1 cellular context compared by ENCODE assay signal in the genomic region with DNA sequence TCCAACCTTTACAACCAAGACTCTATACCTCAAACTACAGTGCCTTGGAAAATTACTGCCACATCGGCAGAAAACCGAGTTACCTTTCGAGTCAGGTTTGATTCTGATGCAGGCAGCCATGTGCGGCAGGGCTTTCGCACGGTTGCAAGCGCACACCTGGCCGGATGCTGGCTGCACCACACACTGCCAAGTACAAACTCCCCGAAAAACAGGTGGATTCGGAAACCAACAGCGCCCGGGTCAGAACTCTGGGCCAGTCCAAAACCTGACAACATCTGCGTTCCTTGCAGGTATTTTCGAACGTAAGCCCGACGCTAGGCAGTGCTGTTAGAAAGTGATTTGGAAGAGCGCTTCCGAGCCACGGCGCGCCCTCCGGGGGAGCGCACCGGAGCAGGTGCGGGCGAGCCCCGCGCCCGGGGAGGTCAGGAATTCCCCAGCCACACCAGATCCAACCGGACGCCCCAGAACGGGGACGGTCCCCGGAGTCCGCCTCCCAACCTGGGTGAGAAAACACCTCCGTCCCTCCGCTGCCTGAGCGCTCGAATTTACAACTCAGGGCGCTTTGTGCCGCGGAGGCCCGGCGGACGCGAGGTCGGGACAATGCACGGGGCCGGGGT.
TF ChIP-seq lines count a peak whose summit lies in the region.

No MANE protein-coding gene starts in this region.

TF ChIP-seq in WTC11, 78 proteins besides CTCF, POLR2A, EP300 and RAD21 (continued from another document and continues in another):
- TF ChIP-seq, protein P1, sequence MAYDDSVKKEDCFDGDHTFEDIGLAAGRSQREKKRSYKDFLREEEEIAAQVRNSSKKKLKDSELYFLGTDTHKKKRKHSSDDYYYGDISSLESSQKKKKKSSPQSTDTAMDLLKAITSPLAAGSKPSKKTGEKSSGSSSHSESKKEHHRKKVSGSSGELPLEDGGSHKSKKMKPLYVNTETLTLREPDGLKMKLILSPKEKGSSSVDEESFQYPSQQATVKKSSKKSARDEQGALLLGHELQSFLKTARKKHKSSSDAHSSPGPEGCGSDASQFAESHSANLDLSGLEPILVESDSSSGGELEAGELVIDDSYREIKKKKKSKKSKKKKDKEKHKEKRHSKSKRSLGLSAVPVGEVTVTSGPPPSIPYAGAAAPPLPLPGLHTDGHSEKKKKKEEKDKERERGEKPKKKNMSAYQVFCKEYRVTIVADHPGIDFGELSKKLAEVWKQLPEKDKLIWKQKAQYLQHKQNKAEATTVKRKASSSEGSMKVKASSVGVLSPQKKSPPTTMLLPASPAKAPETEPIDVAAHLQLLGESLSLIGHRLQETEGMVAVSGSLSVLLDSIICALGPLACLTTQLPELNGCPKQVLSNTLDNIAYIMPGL (CRISPR knock-in tag; IDR thresholded peaks at IDR 0.05), result no peak
- TF ChIP-seq, protein P2, sequence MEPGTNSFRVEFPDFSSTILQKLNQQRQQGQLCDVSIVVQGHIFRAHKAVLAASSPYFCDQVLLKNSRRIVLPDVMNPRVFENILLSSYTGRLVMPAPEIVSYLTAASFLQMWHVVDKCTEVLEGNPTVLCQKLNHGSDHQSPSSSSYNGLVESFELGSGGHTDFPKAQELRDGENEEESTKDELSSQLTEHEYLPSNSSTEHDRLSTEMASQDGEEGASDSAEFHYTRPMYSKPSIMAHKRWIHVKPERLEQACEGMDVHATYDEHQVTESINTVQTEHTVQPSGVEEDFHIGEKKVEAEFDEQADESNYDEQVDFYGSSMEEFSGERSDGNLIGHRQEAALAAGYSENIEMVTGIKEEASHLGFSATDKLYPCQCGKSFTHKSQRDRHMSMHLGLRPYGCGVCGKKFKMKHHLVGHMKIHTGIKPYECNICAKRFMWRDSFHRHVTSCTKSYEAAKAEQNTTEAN (CRISPR knock-in tag; IDR thresholded peaks at IDR 0.05), result no peak
- TF ChIP-seq NR1H2 (CRISPR knock-in tag; IDR thresholded peaks at IDR 0.05) (no peak), OVOL2 (CRISPR knock-in tag; IDR thresholded peaks at IDR 0.05; ENCODE audit: borderline replicate concordance) (no peak), NR2C2 (CRISPR knock-in tag; IDR thresholded peaks at IDR 0.05) (no peak), SMAD4 (CRISPR knock-in tag; IDR thresholded peaks at IDR 0.05) (no peak), ZNF317 (CRISPR knock-in tag; IDR thresholded peaks at IDR 0.05; ENCODE audit: borderline replicate concordance, low read depth) (no peak), GTF2I (CRISPR knock-in tag; conservative IDR thresholded peaks at IDR 0.05) (no peak), TEAD1 (CRISPR knock-in tag; IDR thresholded peaks at IDR 0.05) (no peak), ZNF219 (CRISPR knock-in tag; IDR thresholded peaks at IDR 0.05; ENCODE audit: borderline replicate concordance) (no peak), CREB1 (CRISPR knock-in tag; IDR thresholded peaks at IDR 0.05) (no peak), JAZF1 (CRISPR knock-in tag; IDR thresholded peaks at IDR 0.05) (no peak), ZBTB21 (CRISPR knock-in tag; IDR thresholded peaks at IDR 0.05; ENCODE audit: borderline replicate concordance) (no peak), ELF4 (CRISPR knock-in tag; IDR thresholded peaks at IDR 0.05; ENCODE audit: low read depth) (no peak), KAT7 (CRISPR knock-in tag; IDR thresholded peaks at IDR 0.05; ENCODE audit: borderline replicate concordance) (no peak), FOXK1 (CRISPR knock-in tag; IDR thresholded peaks at IDR 0.05) (0 out of 2 replicates have a peak, but pooled peaks have one; percentile 49), TCF7 (CRISPR knock-in tag; IDR thresholded peaks at IDR 0.05; ENCODE audit: low read depth) (no peak), GRHL2 (CRISPR knock-in tag; IDR thresholded peaks at IDR 0.05; ENCODE audit: insufficient replicate concordance, severe bottlenecking) (no peak), NFE2L1 (CRISPR knock-in tag; IDR thresholded peaks at IDR 0.05) (0 out of 2 replicates have a peak, but pooled peaks have one; percentile 37), ZNF671 (CRISPR knock-in tag; IDR thresholded peaks at IDR 0.05) (no peak), FOXJ3 (CRISPR knock-in tag; IDR thresholded peaks at IDR 0.05; ENCODE audit: borderline replicate concordance) (no peak), TP53 (CRISPR knock-in tag; IDR thresholded peaks at IDR 0.05) (no peak), CBFB (CRISPR knock-in tag; IDR thresholded peaks at IDR 0.05; ENCODE audit: low read depth) (no peak), RELA (CRISPR knock-in tag; IDR thresholded peaks at IDR 0.05; ENCODE audit: borderline replicate concordance) (no peak), NR3C1 (CRISPR knock-in tag; conservative IDR thresholded peaks at IDR 0.05; ENCODE audit: low read depth) (no peak), ZNF423 (CRISPR knock-in tag; IDR thresholded peaks at IDR 0.05) (peak; percentile 20; the same call in 1 of the 2 replicates), CREM (CRISPR knock-in tag; IDR thresholded peaks at IDR 0.05) (no peak), ZNF121 (CRISPR knock-in tag; IDR thresholded peaks at IDR 0.05) (no peak), JUN (CRISPR knock-in tag; IDR thresholded peaks at IDR 0.05) (no peak), ETV6 (CRISPR knock-in tag; IDR thresholded peaks at IDR 0.05) (no peak), NFYB (CRISPR knock-in tag; conservative IDR thresholded peaks at IDR 0.05; ENCODE audit: low read depth) (no peak), ZNF263 (CRISPR knock-in tag; IDR thresholded peaks at IDR 0.05; ENCODE audit: low read depth) (no peak)
- TF ChIP-seq, protein P3, sequence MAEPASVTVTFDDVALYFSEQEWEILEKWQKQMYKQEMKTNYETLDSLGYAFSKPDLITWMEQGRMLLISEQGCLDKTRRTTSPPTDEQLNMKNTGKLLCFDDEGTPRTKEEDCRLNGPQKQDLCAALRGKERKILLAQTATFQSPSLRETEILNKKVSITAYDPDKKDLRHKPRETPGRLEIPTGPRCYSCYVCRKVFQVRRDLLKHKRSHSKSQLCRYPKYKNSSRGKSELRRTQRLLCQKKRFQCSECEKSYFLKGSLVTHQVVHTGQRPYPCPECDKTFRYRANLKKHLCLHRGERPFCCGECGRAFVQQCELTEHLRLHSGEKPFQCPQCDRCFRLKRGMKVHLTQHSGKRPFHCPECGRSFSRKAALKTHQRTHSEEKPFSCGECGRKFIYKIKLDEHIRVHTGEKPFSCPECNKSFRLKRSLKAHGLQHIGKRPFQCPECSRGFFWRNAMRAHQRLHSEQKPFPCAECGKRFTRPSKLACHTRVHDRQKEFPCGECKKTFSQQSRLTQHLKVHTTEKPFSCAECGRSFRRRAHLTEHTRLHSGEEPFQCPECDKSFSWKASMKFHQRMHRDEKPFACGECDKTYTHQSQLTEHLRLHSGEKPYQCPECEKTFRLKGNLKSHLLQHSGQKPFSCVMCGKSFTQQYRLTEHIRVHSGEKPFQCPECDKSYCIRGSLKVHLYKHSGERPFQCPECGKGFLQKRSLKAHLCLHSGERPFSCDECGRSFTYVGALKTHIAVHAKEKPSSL (CRISPR knock-in tag; conservative IDR thresholded peaks at IDR 0.05), result no peak
- TF ChIP-seq, protein P4, sequence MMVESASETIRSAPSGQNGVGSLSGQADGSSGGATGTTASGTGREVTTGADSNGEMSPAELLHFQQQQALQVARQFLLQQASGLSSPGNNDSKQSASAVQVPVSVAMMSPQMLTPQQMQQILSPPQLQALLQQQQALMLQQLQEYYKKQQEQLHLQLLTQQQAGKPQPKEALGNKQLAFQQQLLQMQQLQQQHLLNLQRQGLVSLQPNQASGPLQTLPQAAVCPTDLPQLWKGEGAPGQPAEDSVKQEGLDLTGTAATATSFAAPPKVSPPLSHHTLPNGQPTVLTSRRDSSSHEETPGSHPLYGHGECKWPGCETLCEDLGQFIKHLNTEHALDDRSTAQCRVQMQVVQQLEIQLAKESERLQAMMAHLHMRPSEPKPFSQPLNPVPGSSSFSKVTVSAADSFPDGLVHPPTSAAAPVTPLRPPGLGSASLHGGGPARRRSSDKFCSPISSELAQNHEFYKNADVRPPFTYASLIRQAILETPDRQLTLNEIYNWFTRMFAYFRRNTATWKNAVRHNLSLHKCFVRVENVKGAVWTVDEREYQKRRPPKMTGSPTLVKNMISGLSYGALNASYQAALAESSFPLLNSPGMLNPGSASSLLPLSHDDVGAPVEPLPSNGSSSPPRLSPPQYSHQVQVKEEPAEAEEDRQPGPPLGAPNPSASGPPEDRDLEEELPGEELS (CRISPR knock-in tag; IDR thresholded peaks at IDR 0.05), result 0 out of 2 replicates have a peak, but pooled peaks have one; percentile 36
- TF ChIP-seq, protein P5, sequence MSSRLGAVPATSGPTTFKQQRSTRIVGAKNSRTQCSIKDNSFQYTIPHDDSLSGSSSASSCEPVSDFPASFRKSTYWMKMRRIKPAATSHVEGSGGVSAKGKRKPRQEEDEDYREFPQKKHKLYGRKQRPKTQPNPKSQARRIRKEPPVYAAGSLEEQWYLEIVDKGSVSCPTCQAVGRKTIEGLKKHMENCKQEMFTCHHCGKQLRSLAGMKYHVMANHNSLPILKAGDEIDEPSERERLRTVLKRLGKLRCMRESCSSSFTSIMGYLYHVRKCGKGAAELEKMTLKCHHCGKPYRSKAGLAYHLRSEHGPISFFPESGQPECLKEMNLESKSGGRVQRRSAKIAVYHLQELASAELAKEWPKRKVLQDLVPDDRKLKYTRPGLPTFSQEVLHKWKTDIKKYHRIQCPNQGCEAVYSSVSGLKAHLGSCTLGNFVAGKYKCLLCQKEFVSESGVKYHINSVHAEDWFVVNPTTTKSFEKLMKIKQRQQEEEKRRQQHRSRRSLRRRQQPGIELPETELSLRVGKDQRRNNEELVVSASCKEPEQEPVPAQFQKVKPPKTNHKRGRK (CRISPR knock-in tag; IDR thresholded peaks at IDR 0.05; ENCODE audit: borderline replicate concordance), result no peak
- TF ChIP-seq, protein P6, sequence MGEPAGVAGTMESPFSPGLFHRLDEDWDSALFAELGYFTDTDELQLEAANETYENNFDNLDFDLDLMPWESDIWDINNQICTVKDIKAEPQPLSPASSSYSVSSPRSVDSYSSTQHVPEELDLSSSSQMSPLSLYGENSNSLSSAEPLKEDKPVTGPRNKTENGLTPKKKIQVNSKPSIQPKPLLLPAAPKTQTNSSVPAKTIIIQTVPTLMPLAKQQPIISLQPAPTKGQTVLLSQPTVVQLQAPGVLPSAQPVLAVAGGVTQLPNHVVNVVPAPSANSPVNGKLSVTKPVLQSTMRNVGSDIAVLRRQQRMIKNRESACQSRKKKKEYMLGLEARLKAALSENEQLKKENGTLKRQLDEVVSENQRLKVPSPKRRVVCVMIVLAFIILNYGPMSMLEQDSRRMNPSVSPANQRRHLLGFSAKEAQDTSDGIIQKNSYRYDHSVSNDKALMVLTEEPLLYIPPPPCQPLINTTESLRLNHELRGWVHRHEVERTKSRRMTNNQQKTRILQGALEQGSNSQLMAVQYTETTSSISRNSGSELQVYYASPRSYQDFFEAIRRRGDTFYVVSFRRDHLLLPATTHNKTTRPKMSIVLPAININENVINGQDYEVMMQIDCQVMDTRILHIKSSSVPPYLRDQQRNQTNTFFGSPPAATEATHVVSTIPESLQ (CRISPR knock-in tag; IDR thresholded peaks at IDR 0.05), result no peak
- TF ChIP-seq, protein P7, sequence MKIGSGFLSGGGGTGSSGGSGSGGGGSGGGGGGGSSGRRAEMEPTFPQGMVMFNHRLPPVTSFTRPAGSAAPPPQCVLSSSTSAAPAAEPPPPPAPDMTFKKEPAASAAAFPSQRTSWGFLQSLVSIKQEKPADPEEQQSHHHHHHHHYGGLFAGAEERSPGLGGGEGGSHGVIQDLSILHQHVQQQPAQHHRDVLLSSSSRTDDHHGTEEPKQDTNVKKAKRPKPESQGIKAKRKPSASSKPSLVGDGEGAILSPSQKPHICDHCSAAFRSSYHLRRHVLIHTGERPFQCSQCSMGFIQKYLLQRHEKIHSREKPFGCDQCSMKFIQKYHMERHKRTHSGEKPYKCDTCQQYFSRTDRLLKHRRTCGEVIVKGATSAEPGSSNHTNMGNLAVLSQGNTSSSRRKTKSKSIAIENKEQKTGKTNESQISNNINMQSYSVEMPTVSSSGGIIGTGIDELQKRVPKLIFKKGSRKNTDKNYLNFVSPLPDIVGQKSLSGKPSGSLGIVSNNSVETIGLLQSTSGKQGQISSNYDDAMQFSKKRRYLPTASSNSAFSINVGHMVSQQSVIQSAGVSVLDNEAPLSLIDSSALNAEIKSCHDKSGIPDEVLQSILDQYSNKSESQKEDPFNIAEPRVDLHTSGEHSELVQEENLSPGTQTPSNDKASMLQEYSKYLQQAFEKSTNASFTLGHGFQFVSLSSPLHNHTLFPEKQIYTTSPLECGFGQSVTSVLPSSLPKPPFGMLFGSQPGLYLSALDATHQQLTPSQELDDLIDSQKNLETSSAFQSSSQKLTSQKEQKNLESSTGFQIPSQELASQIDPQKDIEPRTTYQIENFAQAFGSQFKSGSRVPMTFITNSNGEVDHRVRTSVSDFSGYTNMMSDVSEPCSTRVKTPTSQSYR (CRISPR knock-in tag; IDR thresholded peaks at IDR 0.05), result no peak
- TF ChIP-seq, protein P8, sequence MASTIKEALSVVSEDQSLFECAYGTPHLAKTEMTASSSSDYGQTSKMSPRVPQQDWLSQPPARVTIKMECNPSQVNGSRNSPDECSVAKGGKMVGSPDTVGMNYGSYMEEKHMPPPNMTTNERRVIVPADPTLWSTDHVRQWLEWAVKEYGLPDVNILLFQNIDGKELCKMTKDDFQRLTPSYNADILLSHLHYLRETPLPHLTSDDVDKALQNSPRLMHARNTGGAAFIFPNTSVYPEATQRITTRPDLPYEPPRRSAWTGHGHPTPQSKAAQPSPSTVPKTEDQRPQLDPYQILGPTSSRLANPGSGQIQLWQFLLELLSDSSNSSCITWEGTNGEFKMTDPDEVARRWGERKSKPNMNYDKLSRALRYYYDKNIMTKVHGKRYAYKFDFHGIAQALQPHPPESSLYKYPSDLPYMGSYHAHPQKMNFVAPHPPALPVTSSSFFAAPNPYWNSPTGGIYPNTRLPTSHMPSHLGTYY (CRISPR knock-in tag; IDR thresholded peaks at IDR 0.05), result no peak
- TF ChIP-seq, protein P9, sequence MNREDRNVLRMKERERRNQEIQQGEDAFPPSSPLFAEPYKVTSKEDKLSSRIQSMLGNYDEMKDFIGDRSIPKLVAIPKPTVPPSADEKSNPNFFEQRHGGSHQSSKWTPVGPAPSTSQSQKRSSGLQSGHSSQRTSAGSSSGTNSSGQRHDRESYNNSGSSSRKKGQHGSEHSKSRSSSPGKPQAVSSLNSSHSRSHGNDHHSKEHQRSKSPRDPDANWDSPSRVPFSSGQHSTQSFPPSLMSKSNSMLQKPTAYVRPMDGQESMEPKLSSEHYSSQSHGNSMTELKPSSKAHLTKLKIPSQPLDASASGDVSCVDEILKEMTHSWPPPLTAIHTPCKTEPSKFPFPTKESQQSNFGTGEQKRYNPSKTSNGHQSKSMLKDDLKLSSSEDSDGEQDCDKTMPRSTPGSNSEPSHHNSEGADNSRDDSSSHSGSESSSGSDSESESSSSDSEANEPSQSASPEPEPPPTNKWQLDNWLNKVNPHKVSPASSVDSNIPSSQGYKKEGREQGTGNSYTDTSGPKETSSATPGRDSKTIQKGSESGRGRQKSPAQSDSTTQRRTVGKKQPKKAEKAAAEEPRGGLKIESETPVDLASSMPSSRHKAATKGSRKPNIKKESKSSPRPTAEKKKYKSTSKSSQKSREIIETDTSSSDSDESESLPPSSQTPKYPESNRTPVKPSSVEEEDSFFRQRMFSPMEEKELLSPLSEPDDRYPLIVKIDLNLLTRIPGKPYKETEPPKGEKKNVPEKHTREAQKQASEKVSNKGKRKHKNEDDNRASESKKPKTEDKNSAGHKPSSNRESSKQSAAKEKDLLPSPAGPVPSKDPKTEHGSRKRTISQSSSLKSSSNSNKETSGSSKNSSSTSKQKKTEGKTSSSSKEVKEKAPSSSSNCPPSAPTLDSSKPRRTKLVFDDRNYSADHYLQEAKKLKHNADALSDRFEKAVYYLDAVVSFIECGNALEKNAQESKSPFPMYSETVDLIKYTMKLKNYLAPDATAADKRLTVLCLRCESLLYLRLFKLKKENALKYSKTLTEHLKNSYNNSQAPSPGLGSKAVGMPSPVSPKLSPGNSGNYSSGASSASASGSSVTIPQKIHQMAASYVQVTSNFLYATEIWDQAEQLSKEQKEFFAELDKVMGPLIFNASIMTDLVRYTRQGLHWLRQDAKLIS (CRISPR knock-in tag; IDR thresholded peaks at IDR 0.05; ENCODE audit: borderline replicate concordance), result no peak
- TF ChIP-seq, protein P10, sequence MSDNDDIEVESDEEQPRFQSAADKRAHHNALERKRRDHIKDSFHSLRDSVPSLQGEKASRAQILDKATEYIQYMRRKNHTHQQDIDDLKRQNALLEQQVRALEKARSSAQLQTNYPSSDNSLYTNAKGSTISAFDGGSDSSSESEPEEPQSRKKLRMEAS (CRISPR knock-in tag; IDR thresholded peaks at IDR 0.05), result peak; percentile 29; the same call in 1 of the 2 replicates
